In genomic region chrX:105120460-105120859, GRCh38 we compare ENCODE assay signal across 13 cellular contexts.
"Had no signal": no experiment of that assay in that cellular context is flagged by ENCODE, and none has a peak within 500 bp of the region (broad histone marks: within the 10 kb centered on the region; RNA-seq: fewer than 3 reads in every experiment).

No MANE protein-coding gene starts in this region.

- H3K36me3 ChIP-seq: heart left ventricle, upper lobe of left lung had no signal

- H3K27ac Mint-ChIP-seq: activated CD4-positive, alpha-beta memory T cell treated with anti-CD3 and anti-CD28 coated beads for 36 hours; activated naive CD8-positive, alpha-beta T cell treated with anti-CD3 and anti-CD28 coated beads for 36 hours; activated T-cell treated with anti-CD3 and anti-CD28 coated beads, Interleukin-2, amount 50 U/mL, for 72 hours; endodermal cell; stimulated activated naive CD8-positive, alpha-beta T cell treated with anti-CD3 and anti-CD28 coated beads, Interleukin-15, Interleukin-2, amounts not matched to agents 100 ng/mL and 50 ng/mL, for 24 hours had no signal

- DNase-seq: activated CD4-positive, alpha-beta memory T cell treated with anti-CD3 and anti-CD28 coated beads for 36 hours; activated gamma-delta T cell treated with Interleukin-2 at 50 U/mL for 16 hours; activated naive CD8-positive, alpha-beta T cell treated with anti-CD3 and anti-CD28 coated beads for 36 hours; activated T-cell treated with anti-CD3 and anti-CD28 coated beads, Interleukin-2, amount 50 U/mL, for 72 hours; anterior cingulate cortex; endodermal cell; heart left ventricle; mammary epithelial cell; stimulated activated CD4-positive, alpha-beta T cell treated with anti-CD3 and anti-CD28 coated beads, Interleukin-4, amount 100 ng/mL, for 24 hours; T1000; upper lobe of left lung had no signal

- H3K9me3 ChIP-seq: heart left ventricle, upper lobe of left lung had no signal

- H3K4me3 Mint-ChIP-seq: activated CD4-positive, alpha-beta memory T cell treated with anti-CD3 and anti-CD28 coated beads for 36 hours; activated naive CD8-positive, alpha-beta T cell treated with anti-CD3 and anti-CD28 coated beads for 36 hours; activated T-cell treated with anti-CD3 and anti-CD28 coated beads, Interleukin-2, amount 50 U/mL, for 72 hours; endodermal cell; stimulated activated naive CD8-positive, alpha-beta T cell treated with anti-CD3 and anti-CD28 coated beads, Interleukin-15, Interleukin-2, amounts not matched to agents 100 ng/mL and 50 ng/mL, for 24 hours had no signal

- H3K27me3 ChIP-seq: upper lobe of left lung had no signal

- H3K27ac ChIP-seq: heart left ventricle, upper lobe of left lung, VCaP had no signal

- H3K9me3 Mint-ChIP-seq: activated naive CD8-positive, alpha-beta T cell treated with anti-CD3 and anti-CD28 coated beads for 36 hours; stimulated activated naive CD8-positive, alpha-beta T cell treated with anti-CD3 and anti-CD28 coated beads, Interleukin-15, Interleukin-2, amounts not matched to agents 100 ng/mL and 50 ng/mL, for 24 hours had no signal

- H3K4me1 ChIP-seq: heart left ventricle, upper lobe of left lung had no signal

- H3K4me1 Mint-ChIP-seq: activated naive CD8-positive, alpha-beta T cell treated with anti-CD3 and anti-CD28 coated beads for 36 hours; endodermal cell had no signal

- H3K4me3 ChIP-seq: heart left ventricle, upper lobe of left lung had no signal

- H3K36me3 Mint-ChIP-seq: activated CD4-positive, alpha-beta memory T cell treated with anti-CD3 and anti-CD28 coated beads for 36 hours; activated naive CD8-positive, alpha-beta T cell treated with anti-CD3 and anti-CD28 coated beads for 36 hours had no signal

- H3K27me3 Mint-ChIP-seq: activated CD4-positive, alpha-beta memory T cell treated with anti-CD3 and anti-CD28 coated beads for 36 hours; activated naive CD8-positive, alpha-beta T cell treated with anti-CD3 and anti-CD28 coated beads for 36 hours; stimulated activated naive CD8-positive, alpha-beta T cell treated with anti-CD3 and anti-CD28 coated beads, Interleukin-15, Interleukin-2, amounts not matched to agents 100 ng/mL and 50 ng/mL, for 24 hours had no signal
